16 cellular contexts compared by ENCODE assay signal in the genomic region with DNA sequence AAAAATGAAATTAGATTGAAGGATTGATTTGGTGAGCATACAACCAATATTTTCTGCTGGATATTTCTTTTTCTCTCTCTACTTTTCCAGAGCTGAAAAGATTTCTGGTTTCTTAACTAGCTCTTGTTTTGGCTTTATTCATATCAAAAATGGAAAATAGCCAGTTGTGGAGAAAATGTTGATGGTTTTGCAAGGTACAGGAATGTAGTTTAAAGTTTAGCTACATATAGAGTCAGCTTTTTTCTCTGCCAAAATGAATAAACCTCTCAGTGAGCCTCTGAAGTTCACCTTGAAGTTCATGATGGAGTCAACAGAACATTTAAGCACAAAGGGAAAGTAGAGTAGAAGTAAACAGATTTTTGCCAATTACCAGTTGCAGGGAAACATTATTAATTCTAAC.
A peak's percentile ranks its signal among the peaks of the same experiment; 100 is the strongest.
DNase-seq lines count a peak whose midpoint lies in the region; ATAC-seq, FAIRE-seq and TF ChIP-seq lines count a peak whose summit lies in the region.
"Had no signal": no experiment of that assay in that cellular context is flagged by ENCODE, and none has a peak within 500 bp of the region (broad histone marks: within the 10 kb centered on the region; RNA-seq: fewer than 3 reads in every experiment).

No MANE protein-coding gene starts in this region.

- peak; percentile 50 for FAIRE-seq in H54 (lab: Jason Lieb, UNC)
- FAIRE-seq: D721Med had no signal

- no peaks in the 10 kb centered on the region for H3K79me2 ChIP-seq in smooth muscle cell (ENCODE audit: low read depth)

- no peak overlapping the region for H3K27ac Mint-ChIP-seq in T-cell
- H3K27ac Mint-ChIP-seq in stimulated activated naive B cell treated with anti-CD40 and anti-IgM and Interleukin-4, amounts not matched to agents 10 μg/mL and 1 μg/mL and 100 μg/mL, for 72 hours = no peak overlapping the region
- H3K27ac Mint-ChIP-seq: CD4-positive, alpha-beta T cell; H9 had no signal

- no peak overlapping the region for H3K4me2 ChIP-seq in smooth muscle cell

- CTCF ChIA-PET in T-cell (lab: Charles Lee) = no interaction called here

- H2AFZ ChIP-seq in smooth muscle cell (ENCODE audit: low read depth) = peak overlapping the region; percentile 5

- no peak overlapping the region for H3K4me3 Mint-ChIP-seq in T-cell
- H3K4me3 Mint-ChIP-seq in stimulated activated naive B cell treated with anti-CD40 and anti-IgM and Interleukin-4, amounts not matched to agents 10 μg/mL and 1 μg/mL and 100 μg/mL, for 72 hours = no peak overlapping the region
- H3K4me3 Mint-ChIP-seq: CD4-positive, alpha-beta T cell; H9 had no signal

- no peak for TF ChIP-seq POLR2A in H54 (IDR thresholded peaks at IDR 0.05; ENCODE audit: low read depth, low read length)

- no peaks in the 10 kb centered on the region for H3F3A ChIP-seq in smooth muscle cell (ENCODE audit: low read depth)

- DNase-seq in H54 (ENCODE audit: insufficient read length, low spot score) (no peak), adipocyte (ENCODE audit: low read depth) (peak; percentile 7), fibroblast of the aortic adventitia (ENCODE audit: low read depth) (peak; percentile 55), smooth muscle cell (lab: John Stamatoyannopoulos, UW; ENCODE audit: unreplicated experiment) (no peak), T-cell (no peak)
- DNase-seq in stimulated activated naive B cell treated with anti-CD40 and anti-IgM and Interleukin-4, amounts not matched to agents 10 μg/mL and 1 μg/mL and 100 μg/mL, for 72 hours = no peak
- DNase-seq: AML-193; Caco-2; CD4-positive, alpha-beta T cell; DMS79 treated with DMSO at 0.1 percent for 48 hours; GF-D8; GOT3; H9 had no signal

- H3K27ac ChIP-seq in smooth muscle cell (ENCODE audit: low read depth) = no peak overlapping the region
- H3K27ac ChIP-seq: C4-2B had no signal

- H3K4me3 ChIP-seq in adipocyte (ENCODE audit: low read length) (no peak overlapping the region), fibroblast of the aortic adventitia (ENCODE audit: low read depth, low read length) (no peak overlapping the region), smooth muscle cell (no peak overlapping the region)

- no peak for TF ChIP-seq CTCF in fibroblast of the aortic adventitia (IDR thresholded peaks at IDR 0.05; ENCODE audit: insufficient read depth, low read length)
- no peak for TF ChIP-seq CTCF in smooth muscle cell (IDR thresholded peaks at IDR 0.05; ENCODE audit: borderline replicate concordance, insufficient read depth, poor library complexity, severe bottlenecking)

- no peaks in the 10 kb centered on the region for H3K36me3 Mint-ChIP-seq in T-cell
- no peaks in the 10 kb centered on the region for H3K36me3 Mint-ChIP-seq in stimulated activated naive B cell treated with anti-CD40 and anti-IgM and Interleukin-4, amounts not matched to agents 10 μg/mL and 1 μg/mL and 100 μg/mL, for 72 hours

- H3K36me3 ChIP-seq in adipocyte (ENCODE audit: control insufficient read depth, insufficient read depth, low read length, severe bottlenecking) = no peaks in the 10 kb centered on the region
- no peaks in the 10 kb centered on the region for H3K36me3 ChIP-seq in smooth muscle cell (ENCODE audit: low read depth)

- no peaks in the 10 kb centered on the region for H3K9me3 Mint-ChIP-seq in T-cell
- no peaks in the 10 kb centered on the region for H3K9me3 Mint-ChIP-seq in stimulated activated naive B cell treated with anti-CD40 and anti-IgM and Interleukin-4, amounts not matched to agents 10 μg/mL and 1 μg/mL and 100 μg/mL, for 72 hours

- H3K27me3 Mint-ChIP-seq in T-cell = no peaks in the 10 kb centered on the region
- H3K27me3 Mint-ChIP-seq in stimulated activated naive B cell treated with anti-CD40 and anti-IgM and Interleukin-4, amounts not matched to agents 10 μg/mL and 1 μg/mL and 100 μg/mL, for 72 hours = no peaks in the 10 kb centered on the region
- H3K27me3 Mint-ChIP-seq: CD4-positive, alpha-beta T cell had no signal

- POLR2A ChIA-PET in T-cell (lab: Charles Lee) = no interaction called here

- H3K27me3 ChIP-seq in adipocyte (replicated peaks; ENCODE audit: control insufficient read depth, insufficient read depth, low read length) = no peaks in the 10 kb centered on the region
- no peaks in the 10 kb centered on the region for H3K27me3 ChIP-seq in smooth muscle cell (ENCODE audit: low read depth)

- H3K9me3 ChIP-seq in adipocyte (ENCODE audit: control insufficient read depth, low read length) (peaks cover under 1% of the 10 kb centered on the region), smooth muscle cell (replicated peaks; ENCODE audit: low read depth) (no peaks in the 10 kb centered on the region)
- H3K9me3 ChIP-seq: Caco-2 had no signal

- no peaks in the 10 kb centered on the region for H3K4me1 Mint-ChIP-seq in T-cell
- H3K4me1 Mint-ChIP-seq in stimulated activated naive B cell treated with anti-CD40 and anti-IgM and Interleukin-4, amounts not matched to agents 10 μg/mL and 1 μg/mL and 100 μg/mL, for 72 hours = no peaks in the 10 kb centered on the region
- H3K4me1 Mint-ChIP-seq: H9 had no signal

- ATAC-seq in HG03039 (IDR thresholded peaks at IDR 0.05; ENCODE audit: unreplicated experiment) (no peak), T-cell (replicated peaks in 1 of 4) (no peak)
- ATAC-seq in stimulated activated naive B cell treated with anti-CD40 and anti-IgM and Interleukin-4, amounts not matched to agents 10 μg/mL and 1 μg/mL and 100 μg/mL, for 72 hours (replicated peaks) = no peak

- H3K4me1 ChIP-seq in adipocyte (ENCODE audit: control insufficient read depth, insufficient read depth, low read length) (peaks cover 3% of the 10 kb centered on the region), smooth muscle cell (ENCODE audit: low read depth) (no peaks in the 10 kb centered on the region)
- H3K4me1 ChIP-seq: Caco-2 had no signal

- H3K9ac ChIP-seq in adipocyte (ENCODE audit: low read length) (no peak overlapping the region), smooth muscle cell (ENCODE audit: low read depth) (no peak overlapping the region)

- no peaks in the 10 kb centered on the region for H4K20me1 ChIP-seq in smooth muscle cell (ENCODE audit: low read depth)

Comparison
In these comparisons a context has a peak if more than half of its experiments do, and no peak if none do; other contexts are left out.
1. DNase-seq: peak in adipocyte (single experiment) and fibroblast of the aortic adventitia (single experiment); none in H54 (single experiment), smooth muscle cell (single experiment), T-cell (0 of 34) and stimulated activated naive B cell treated with anti-CD40 and anti-IgM and Interleukin-4, amounts not matched to agents 10 μg/mL and 1 μg/mL and 100 μg/mL, for 72 hours (single experiment).